1 cellular context compared by ENCODE assay signal in the genomic region with DNA sequence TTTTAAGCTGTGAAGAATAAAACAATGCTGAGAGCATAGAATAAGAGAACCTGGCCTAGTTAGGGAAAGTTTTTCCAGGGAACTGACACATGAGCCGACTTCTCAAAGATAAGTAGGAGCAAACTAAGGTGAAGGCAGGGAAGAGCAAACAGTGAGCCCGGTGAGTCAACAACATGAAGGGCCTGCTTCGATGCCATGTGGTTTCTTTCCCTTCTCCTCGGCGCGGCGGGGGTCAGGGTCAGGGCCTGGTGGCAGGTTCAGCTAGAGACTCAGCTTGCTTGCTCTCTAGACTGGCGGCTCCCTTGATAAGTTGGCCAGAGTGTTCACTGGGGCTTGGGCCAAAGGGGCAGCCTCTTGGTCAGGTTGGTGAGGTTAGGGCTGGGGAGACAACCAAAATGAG.
TF ChIP-seq lines count a peak whose summit lies in the region.

No MANE protein-coding gene starts in this region.

TF ChIP-seq in A549, 52 proteins besides CTCF, POLR2A, EP300 and RAD21 (continued from another document):
- TF ChIP-seq, protein P1, sequence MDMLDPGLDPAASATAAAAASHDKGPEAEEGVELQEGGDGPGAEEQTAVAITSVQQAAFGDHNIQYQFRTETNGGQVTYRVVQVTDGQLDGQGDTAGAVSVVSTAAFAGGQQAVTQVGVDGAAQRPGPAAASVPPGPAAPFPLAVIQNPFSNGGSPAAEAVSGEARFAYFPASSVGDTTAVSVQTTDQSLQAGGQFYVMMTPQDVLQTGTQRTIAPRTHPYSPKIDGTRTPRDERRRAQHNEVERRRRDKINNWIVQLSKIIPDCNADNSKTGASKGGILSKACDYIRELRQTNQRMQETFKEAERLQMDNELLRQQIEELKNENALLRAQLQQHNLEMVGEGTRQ (IDR thresholded peaks at IDR 0.05) = no peak
- TF ChIP-seq MYC (IDR thresholded peaks at IDR 0.05; ENCODE audit: borderline replicate concordance, low read length) (peak; percentile 55; the same call in 1 of the 2 replicates), GATA3 (IDR thresholded peaks at IDR 0.05; ENCODE audit: borderline replicate concordance) (peak; percentile 65; the same call in 1 of the 2 replicates)
TF ChIP-seq in A549: peak in this region for 5.
